In the genomic region with DNA sequence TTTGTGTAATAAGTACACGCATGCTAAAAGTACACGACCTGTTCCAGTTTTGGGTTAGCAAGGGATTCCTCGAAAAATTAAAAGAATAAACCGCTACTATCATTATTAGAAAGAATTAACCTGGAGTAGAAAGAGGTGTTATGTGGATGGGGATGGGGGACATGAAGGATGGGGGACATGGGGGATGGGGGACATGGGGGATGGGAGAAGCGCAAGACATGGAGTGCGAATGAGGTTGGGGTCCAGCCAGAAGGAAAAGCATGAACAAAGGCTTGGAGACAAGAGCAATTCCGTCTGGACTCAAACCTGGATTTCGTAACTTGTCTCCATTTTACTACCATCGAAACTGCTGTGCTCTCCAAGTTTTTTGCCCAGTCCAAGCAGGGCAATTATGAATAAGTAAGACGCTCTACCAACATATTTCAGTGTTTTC, we compare ENCODE assay signal across 9 cellular contexts. TPM values are rescaled to one million over a fixed set of nuclear protein-coding genes. Genes with fewer than 3 reads are reported as not detected.
DNase-seq lines count a peak whose midpoint lies in the region; ATAC-seq and TF ChIP-seq lines count a peak whose summit lies in the region.
"Had no signal": no experiment of that assay in that cellular context is flagged by ENCODE, and none has a peak within 500 bp of the region (broad histone marks: within the 10 kb centered on the region; RNA-seq: fewer than 3 reads in every experiment).

No MANE protein-coding gene starts in this region.

- peak overlapping the region; percentile 92 to 99 for H3K4me3 Mint-ChIP-seq in stimulated activated naive CD8-positive, alpha-beta T cell treated with anti-CD3 and anti-CD28 coated beads, Interleukin-15, amount 100 ng/mL, for 72 hours

- CTCF ChIA-PET in HEK293 (lab: Yijun Ruan, JAX) = interaction anchor here (0.6 kb wide), 1 partner anchor 31 kb away, joined by 4 read pairs; no protein-coding TSS in a partner anchor

- peak overlapping the region; percentile 57; the same call in 1 of the 2 replicates for H3K27ac ChIP-seq in HEK293 (ENCODE audit: extremely low read depth, low read depth, low read length)

- no peaks in the 10 kb centered on the region for H3K9me3 ChIP-seq in HEK293 (ENCODE audit: control insufficient read depth, insufficient read depth, low read depth, low read length)
- peaks cover 3% of the 10 kb centered on the region for H3K9me3 ChIP-seq in iPS-18c (ENCODE audit: control insufficient read depth, insufficient read depth, low read length)

- no peaks in the 10 kb centered on the region for H3K27me3 Mint-ChIP-seq in stimulated activated naive CD8-positive, alpha-beta T cell treated with anti-CD3 and anti-CD28 coated beads, Interleukin-15, amount 100 ng/mL, for 72 hours

- H3K4me3 ChIP-seq in HEK293 (ENCODE audit: low read depth, low read length) (peak overlapping the region; percentile 45), iPS-18c (ENCODE audit: insufficient read depth, low read depth, low read length) (peak overlapping the region; percentile 99)

- H3K27ac Mint-ChIP-seq in activated naive CD4-positive, alpha-beta T cell treated with anti-CD3 and anti-CD28 coated beads, Interleukin-2, amount 50 U/mL, for 72 hours = peak overlapping the region; percentile 90 to 92
- H3K27ac Mint-ChIP-seq in stimulated activated naive CD8-positive, alpha-beta T cell treated with anti-CD3 and anti-CD28 coated beads, Interleukin-15, amount 100 ng/mL, for 72 hours = peak overlapping the region; percentile 93 to 94

- no peak for ATAC-seq in activated naive CD4-positive, alpha-beta T cell treated with anti-CD3 and anti-CD28 coated beads, Interleukin-2, amount 50 U/mL, for 72 hours
- ATAC-seq in stimulated activated naive CD8-positive, alpha-beta T cell treated with anti-CD3 and anti-CD28 coated beads, Interleukin-15, amount 100 ng/mL, for 72 hours = no peak
- ATAC-seq in HG03342 (IDR thresholded peaks at IDR 0.05; ENCODE audit: unreplicated experiment) = no peak

- H3K9me3 Mint-ChIP-seq in activated naive CD4-positive, alpha-beta T cell treated with anti-CD3 and anti-CD28 coated beads, Interleukin-2, amount 50 U/mL, for 72 hours = peaks cover 0 to 5% of the 10 kb centered on the region in 2 donors
- peaks cover 0 to 5% of the 10 kb centered on the region in 2 donors for H3K9me3 Mint-ChIP-seq in stimulated activated naive CD8-positive, alpha-beta T cell treated with anti-CD3 and anti-CD28 coated beads, Interleukin-15, amount 100 ng/mL, for 72 hours

- no peaks in the 10 kb centered on the region for H3K4me1 ChIP-seq in HEK293 (ENCODE audit: control insufficient read depth, insufficient read depth, low read length)

- POLR2A ChIA-PET in HEK293 (lab: Yijun Ruan, JAX) = interaction anchor here (0.6 to 1.7 kb wide), 6 partner anchors 11 to 178 kb away, joined by 3 to 4 read pairs (median 4); no protein-coding TSS in a partner anchor

- peaks cover 11 to 24% of the 10 kb centered on the region in 2 donors for H3K36me3 Mint-ChIP-seq in activated naive CD4-positive, alpha-beta T cell treated with anti-CD3 and anti-CD28 coated beads, Interleukin-2, amount 50 U/mL, for 72 hours

- no peak for TF ChIP-seq CTCF in HEK293 (tag by site-specific recombination; IDR thresholded peaks at IDR 0.05)

- DNase-seq in AG08396 (ENCODE audit: low spot score) (peak; percentile 18), NCI-H2171 (lab: John Stamatoyannopoulos, UW) (no peak), NCI-H774 (lab: John Stamatoyannopoulos, UW) (no peak)
- no peak for DNase-seq in activated naive CD4-positive, alpha-beta T cell treated with anti-CD3 and anti-CD28 coated beads, Interleukin-2, amount 50 U/mL, for 72 hours (ENCODE audit: low spot score in 2 of 2)
- DNase-seq in stimulated activated naive CD8-positive, alpha-beta T cell treated with anti-CD3 and anti-CD28 coated beads, Interleukin-15, amount 100 ng/mL, for 72 hours = no peak

- H3K36me3 ChIP-seq in HEK293 (ENCODE audit: control insufficient read depth in 2 of 2, insufficient read depth in 1 of 2, low read length in 2 of 2) = no peaks in the 10 kb centered on the region

- H3K4me1 Mint-ChIP-seq in stimulated activated naive CD8-positive, alpha-beta T cell treated with anti-CD3 and anti-CD28 coated beads, Interleukin-15, amount 100 ng/mL, for 72 hours = peaks cover 43% of the 10 kb centered on the region

TF ChIP-seq in HEK293, 187 proteins besides CTCF, POLR2A, EP300 and RAD21:
- no peak for TF ChIP-seq ZBTB7A (tag by site-specific recombination; IDR thresholded peaks at IDR 0.05; ENCODE audit: low read depth)
- no peak for TF ChIP-seq ZBTB17 (tag by site-specific recombination; IDR thresholded peaks at IDR 0.05)
- no peak for TF ChIP-seq ZNF777 (tag by site-specific recombination; IDR thresholded peaks at IDR 0.05; ENCODE audit: borderline replicate concordance)
- no peak for TF ChIP-seq ZNF843 (tag by site-specific recombination; IDR thresholded peaks at IDR 0.05)
- TF ChIP-seq ZNF548 (tag by site-specific recombination; IDR thresholded peaks at IDR 0.05) = no peak
- TF ChIP-seq, protein P1, sequence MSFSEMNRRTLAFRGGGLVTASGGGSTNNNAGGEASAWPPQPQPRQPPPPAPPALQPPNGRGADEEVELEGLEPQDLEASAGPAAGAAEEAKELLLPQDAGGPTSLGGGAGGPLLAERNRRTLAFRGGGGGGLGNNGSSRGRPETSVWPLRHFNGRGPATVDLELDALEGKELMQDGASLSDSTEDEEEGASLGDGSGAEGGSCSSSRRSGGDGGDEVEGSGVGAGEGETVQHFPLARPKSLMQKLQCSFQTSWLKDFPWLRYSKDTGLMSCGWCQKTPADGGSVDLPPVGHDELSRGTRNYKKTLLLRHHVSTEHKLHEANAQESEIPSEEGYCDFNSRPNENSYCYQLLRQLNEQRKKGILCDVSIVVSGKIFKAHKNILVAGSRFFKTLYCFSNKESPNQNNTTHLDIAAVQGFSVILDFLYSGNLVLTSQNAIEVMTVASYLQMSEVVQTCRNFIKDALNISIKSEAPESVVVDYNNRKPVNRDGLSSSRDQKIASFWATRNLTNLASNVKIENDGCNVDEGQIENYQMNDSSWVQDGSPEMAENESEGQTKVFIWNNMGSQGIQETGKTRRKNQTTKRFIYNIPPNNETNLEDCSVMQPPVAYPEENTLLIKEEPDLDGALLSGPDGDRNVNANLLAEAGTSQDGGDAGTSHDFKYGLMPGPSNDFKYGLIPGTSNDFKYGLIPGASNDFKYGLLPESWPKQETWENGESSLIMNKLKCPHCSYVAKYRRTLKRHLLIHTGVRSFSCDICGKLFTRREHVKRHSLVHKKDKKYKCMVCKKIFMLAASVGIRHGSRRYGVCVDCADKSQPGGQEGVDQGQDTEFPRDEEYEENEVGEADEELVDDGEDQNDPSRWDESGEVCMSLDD (tag by site-specific recombination; IDR thresholded peaks at IDR 0.05) = no peak
- TF ChIP-seq, protein P2, sequence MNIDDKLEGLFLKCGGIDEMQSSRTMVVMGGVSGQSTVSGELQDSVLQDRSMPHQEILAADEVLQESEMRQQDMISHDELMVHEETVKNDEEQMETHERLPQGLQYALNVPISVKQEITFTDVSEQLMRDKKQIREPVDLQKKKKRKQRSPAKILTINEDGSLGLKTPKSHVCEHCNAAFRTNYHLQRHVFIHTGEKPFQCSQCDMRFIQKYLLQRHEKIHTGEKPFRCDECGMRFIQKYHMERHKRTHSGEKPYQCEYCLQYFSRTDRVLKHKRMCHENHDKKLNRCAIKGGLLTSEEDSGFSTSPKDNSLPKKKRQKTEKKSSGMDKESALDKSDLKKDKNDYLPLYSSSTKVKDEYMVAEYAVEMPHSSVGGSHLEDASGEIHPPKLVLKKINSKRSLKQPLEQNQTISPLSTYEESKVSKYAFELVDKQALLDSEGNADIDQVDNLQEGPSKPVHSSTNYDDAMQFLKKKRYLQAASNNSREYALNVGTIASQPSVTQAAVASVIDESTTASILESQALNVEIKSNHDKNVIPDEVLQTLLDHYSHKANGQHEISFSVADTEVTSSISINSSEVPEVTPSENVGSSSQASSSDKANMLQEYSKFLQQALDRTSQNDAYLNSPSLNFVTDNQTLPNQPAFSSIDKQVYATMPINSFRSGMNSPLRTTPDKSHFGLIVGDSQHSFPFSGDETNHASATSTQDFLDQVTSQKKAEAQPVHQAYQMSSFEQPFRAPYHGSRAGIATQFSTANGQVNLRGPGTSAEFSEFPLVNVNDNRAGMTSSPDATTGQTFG (tag by site-specific recombination; IDR thresholded peaks at IDR 0.05; ENCODE audit: borderline replicate concordance) = no peak
- TF ChIP-seq ZBTB21 (tag by site-specific recombination; IDR thresholded peaks at IDR 0.05) = no peak
- TF ChIP-seq, protein P3, sequence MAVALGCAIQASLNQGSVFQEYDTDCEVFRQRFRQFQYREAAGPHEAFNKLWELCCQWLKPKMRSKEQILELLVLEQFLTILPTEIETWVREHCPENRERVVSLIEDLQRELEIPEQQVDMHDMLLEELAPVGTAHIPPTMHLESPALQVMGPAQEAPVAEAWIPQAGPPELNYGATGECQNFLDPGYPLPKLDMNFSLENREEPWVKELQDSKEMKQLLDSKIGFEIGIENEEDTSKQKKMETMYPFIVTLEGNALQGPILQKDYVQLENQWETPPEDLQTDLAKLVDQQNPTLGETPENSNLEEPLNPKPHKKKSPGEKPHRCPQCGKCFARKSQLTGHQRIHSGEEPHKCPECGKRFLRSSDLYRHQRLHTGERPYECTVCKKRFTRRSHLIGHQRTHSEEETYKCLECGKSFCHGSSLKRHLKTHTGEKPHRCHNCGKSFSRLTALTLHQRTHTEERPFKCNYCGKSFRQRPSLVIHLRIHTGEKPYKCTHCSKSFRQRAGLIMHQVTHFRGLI (tag by site-specific recombination; IDR thresholded peaks at IDR 0.05) = no peak
- no peak for TF ChIP-seq ZNF140 (tag by site-specific recombination; IDR thresholded peaks at IDR 0.05)
- TF ChIP-seq ZNF416 (tag by site-specific recombination; IDR thresholded peaks at IDR 0.05) = no peak
- TF ChIP-seq ZNF350 (tag by site-specific recombination; IDR thresholded peaks at IDR 0.05) = no peak
- no peak for TF ChIP-seq ZNF664 (tag by site-specific recombination; IDR thresholded peaks at IDR 0.05)

RNA-seq across cellular contexts. Expression of a gene that starts 0.6 kb away (rescaled TPM):
- total RNA-seq in activated naive CD4-positive, alpha-beta T cell treated with anti-CD3 and anti-CD28 coated beads, Interleukin-2, amount 50 U/mL, for 72 hours = 10 to 100 TPM; 27.3 to 61.9 TPM

RNA-seq across cellular contexts. Expression of a gene that starts 3.0 kb away (rescaled TPM):
- total RNA-seq in activated naive CD4-positive, alpha-beta T cell treated with anti-CD3 and anti-CD28 coated beads, Interleukin-2, amount 50 U/mL, for 72 hours = not detected
- total RNA-seq: myocyte had no signal

RNA-seq across cellular contexts. Expression of a gene that starts 46.0 kb away (rescaled TPM):
- total RNA-seq in activated naive CD4-positive, alpha-beta T cell treated with anti-CD3 and anti-CD28 coated beads, Interleukin-2, amount 50 U/mL, for 72 hours = not detected
- total RNA-seq: myocyte had no signal
